In genomic region chr2:215845839-215846586, GRCh38 we compare ENCODE assay signal across 10 cellular contexts.
DNase-seq lines count a peak whose midpoint lies in the region; ATAC-seq, FAIRE-seq and TF ChIP-seq lines count a peak whose summit lies in the region.
"Had no signal": no experiment of that assay in that cellular context is flagged by ENCODE, and none has a peak within 500 bp of the region (broad histone marks: within the 10 kb centered on the region; RNA-seq: fewer than 3 reads in every experiment).

No MANE protein-coding gene starts in this region.

- ATAC-seq in GM18867 (IDR thresholded peaks at IDR 0.05; ENCODE audit: unreplicated experiment) (peak; percentile 62), GM21619 (IDR thresholded peaks at IDR 0.05; ENCODE audit: unreplicated experiment) (peak; percentile 61), HG03354 (IDR thresholded peaks at IDR 0.05; ENCODE audit: poor library complexity, severe bottlenecking, unreplicated experiment) (peak; percentile 67), gastroesophageal sphincter (peak; percentile 21)

- H3K36me3 ChIP-seq in gastroesophageal sphincter (no peaks in the 10 kb centered on the region), left ventricle myocardium inferior (no peaks in the 10 kb centered on the region)

- TF ChIP-seq EP300 in gastroesophageal sphincter (IDR thresholded peaks at IDR 0.05), result no peak

- H3K9me3 ChIP-seq in gastroesophageal sphincter, result no peaks in the 10 kb centered on the region
- no peaks in the 10 kb centered on the region for H3K9me3 ChIP-seq in left ventricle myocardium inferior (replicated peaks)

- TF ChIP-seq POLR2A in gastroesophageal sphincter (IDR thresholded peaks at IDR 0.05), result no peak
- no peak for TF ChIP-seq POLR2A in erythroblast (IDR thresholded peaks at IDR 0.05; ENCODE audit: low read length)

- H3K4me3 ChIP-seq in gastroesophageal sphincter (no peak overlapping the region), left ventricle myocardium inferior (no peak overlapping the region)
- H3K4me3 ChIP-seq: PC-9 had no signal

- WGBS in gastroesophageal sphincter (ENCODE audit: low coverage in 1 of 2), 2 donors, result 48 to 63% methylated on average over 7 to 8 of the region's 8 CpGs

- no peak for FAIRE-seq in urothelium cell line (lab: Jason Lieb, UNC)

- intact Hi-C loops in left ventricle myocardium inferior (cut with micrococcal nuclease), result no loop called here

- H3K4me1 ChIP-seq in gastroesophageal sphincter (peaks cover 3 to 46% (median 10%) of the 10 kb centered on the region in 3 donors), left ventricle myocardium inferior (peaks cover 10% of the 10 kb centered on the region)

- H3K27me3 ChIP-seq in gastroesophageal sphincter (no peaks in the 10 kb centered on the region), left ventricle myocardium inferior (ENCODE audit: low read depth) (no peaks in the 10 kb centered on the region)

- TF ChIP-seq CTCF in gastroesophageal sphincter (IDR thresholded peaks at IDR 0.05) (no peak), left ventricle myocardium inferior (IDR thresholded peaks at IDR 0.05; ENCODE audit: borderline replicate concordance) (no peak)

- H3K27ac ChIP-seq in gastroesophageal sphincter (peak overlapping the region in 3 of 4 donors; percentile 48 to 66 (median 64)), left ventricle myocardium inferior (replicated peaks) (no peak overlapping the region)
- H3K27ac ChIP-seq: PC-9 had no signal

- DNase-seq in ureter (ENCODE audit: low spot score) (no peak), erythroblast (lab: John Stamatoyannopoulos, UW) (no peak), left ventricle myocardium inferior (no peak), urothelium cell line (ENCODE audit: low spot score) (no peak)
- DNase-seq: effector CD8-positive, alpha-beta T cell; PC-9 had no signal
